8 cellular contexts compared by ENCODE assay signal in the genomic region with DNA sequence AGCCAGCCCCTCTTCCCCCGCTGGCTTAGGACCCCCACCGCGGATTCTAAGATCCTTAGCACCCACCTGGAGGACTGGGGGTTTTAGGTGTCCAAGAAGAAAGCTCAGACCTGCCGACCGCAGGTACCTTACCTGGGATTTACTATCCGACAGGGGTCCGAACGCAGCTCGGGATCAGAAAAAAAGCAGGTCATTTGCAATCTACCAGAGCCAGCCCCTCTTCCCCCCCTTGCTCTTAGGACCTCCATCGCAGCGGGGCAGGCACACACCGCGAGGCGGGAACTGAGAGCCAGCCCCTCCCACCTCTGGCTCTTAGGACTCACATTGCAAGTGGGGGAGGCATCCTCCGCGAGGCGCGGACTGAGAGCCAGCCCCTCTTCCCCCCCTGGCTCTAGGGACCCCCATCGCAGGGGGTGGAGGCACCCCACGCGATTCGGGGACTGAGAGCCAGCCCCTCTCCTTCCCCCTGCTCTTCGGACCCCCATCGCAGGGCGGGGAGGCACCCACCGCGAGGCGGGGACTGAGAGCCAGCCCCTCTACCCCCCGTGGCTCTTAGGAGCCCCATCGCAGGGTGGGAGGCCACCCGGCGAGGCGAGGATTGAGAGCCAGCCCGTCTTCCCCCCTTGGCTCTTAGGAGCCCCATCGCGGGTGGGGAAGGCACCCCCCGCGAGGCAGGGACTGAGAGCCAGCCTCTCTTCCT. TPM values are rescaled to one million over a fixed set of nuclear protein-coding genes. Genes with fewer than 3 reads are reported as not detected.
DNase-seq lines count a peak whose midpoint lies in the region; ATAC-seq and TF ChIP-seq lines count a peak whose summit lies in the region.

No MANE protein-coding gene starts in this region.

- H3K4me1 ChIP-seq in esophagus muscularis mucosa: peaks cover 25 to 38% (median 30%) of the 10 kb centered on the region in 4 donors

- H3K27me3 ChIP-seq in esophagus muscularis mucosa: peaks cover 0 to 40% (median 17%) of the 10 kb centered on the region in 4 donors

- H3K27me3 Mint-ChIP-seq in T-cell (peaks cover 0 to 16% of the 10 kb centered on the region in 2 donors), progenitor cell of endocrine pancreas (peaks cover 48% of the 10 kb centered on the region)
- peaks cover 29% of the 10 kb centered on the region for H3K27me3 Mint-ChIP-seq in T-helper 2 cell treated with Interferon-gamma antibody and Interleukin-4, amounts not matched to agents 5 μg/mL and 100 μg/mL, for 36 hours (ENCODE audit: low read depth)

- peak overlapping the region; percentile 43 to 55 (median 46) for H3K4me3 ChIP-seq in esophagus muscularis mucosa

- no peaks in the 10 kb centered on the region for H3K9me3 Mint-ChIP-seq in T-cell
- H3K9me3 Mint-ChIP-seq in progenitor cell of endocrine pancreas (ENCODE audit: low read depth): peaks cover 3% of the 10 kb centered on the region
- H3K9me3 Mint-ChIP-seq in T-helper 2 cell treated with Interferon-gamma antibody and Interleukin-4, amounts not matched to agents 5 μg/mL and 100 μg/mL, for 36 hours: no peaks in the 10 kb centered on the region

- WGBS in esophagus muscularis mucosa: 39% methylated on average over 8 of the region's 38 CpGs

- DNase-seq in NCI-H526 (lab: John Stamatoyannopoulos, UW) (peak; percentile 62 to 78), NCI-H526 treated with DMSO at 0.1 percent for 48 hours (lab: John Stamatoyannopoulos, UW) (no peak), LoVo (ENCODE audit: low spot score) (peak; percentile 15), T-cell (peak in 20 of 34 experiments; percentile 16 to 51 (median 40)), esophagus muscularis mucosa (ENCODE audit: extremely low spot score) (no peak), progenitor cell of endocrine pancreas (ENCODE audit: low spot score, unreplicated experiment) (peak; percentile 49)
- no peak for DNase-seq in T-helper 2 cell treated with Interferon-gamma antibody and Interleukin-4, amounts not matched to agents 5 μg/mL and 100 μg/mL, for 36 hours (ENCODE audit: low spot score)

- H3K27ac Mint-ChIP-seq in T-cell (no peak overlapping the region), progenitor cell of endocrine pancreas (no peak overlapping the region)
- H3K27ac Mint-ChIP-seq in T-helper 2 cell treated with Interferon-gamma antibody and Interleukin-4, amounts not matched to agents 5 μg/mL and 100 μg/mL, for 36 hours: no peak overlapping the region

- TF ChIP-seq EP300 in esophagus muscularis mucosa (IDR thresholded peaks at IDR 0.05): no peak

- no peaks in the 10 kb centered on the region for H3K9me3 ChIP-seq in esophagus muscularis mucosa

- ATAC-seq in T-cell (replicated peaks in 1 of 4) (peak; percentile 62 to 73 (median 70)), GM19397 (IDR thresholded peaks at IDR 0.05; ENCODE audit: unreplicated experiment) (no peak)

- H3K4me1 Mint-ChIP-seq in T-cell (peaks cover 6 to 16% (median 13%) of the 10 kb centered on the region in 3 donors), progenitor cell of endocrine pancreas (ENCODE audit: low read depth) (peaks cover 12% of the 10 kb centered on the region)
- peaks cover 2% of the 10 kb centered on the region for H3K4me1 Mint-ChIP-seq in T-helper 2 cell treated with Interferon-gamma antibody and Interleukin-4, amounts not matched to agents 5 μg/mL and 100 μg/mL, for 36 hours (ENCODE audit: low read depth)

- H3K27ac ChIP-seq in esophagus muscularis mucosa (replicated peaks in 1 of 4): no peak overlapping the region

- H3K36me3 ChIP-seq in esophagus muscularis mucosa: no peaks in the 10 kb centered on the region

- CTCF ChIA-PET in T-cell (lab: Charles Lee): no interaction called here

- TF ChIP-seq CTCF in esophagus muscularis mucosa (IDR thresholded peaks at IDR 0.05) (no peak), progenitor cell of endocrine pancreas (IDR thresholded peaks at IDR 0.05; ENCODE audit: unreplicated experiment) (no peak)

- intact Hi-C loops in esophagus muscularis mucosa (cut with DNase I): no loop called here

- POLR2A ChIA-PET in T-cell (lab: Charles Lee): no interaction called here

- H3K36me3 Mint-ChIP-seq in T-cell (no peaks in the 10 kb centered on the region), progenitor cell of endocrine pancreas (ENCODE audit: insufficient read depth) (no peaks in the 10 kb centered on the region)
- H3K36me3 Mint-ChIP-seq in T-helper 2 cell treated with Interferon-gamma antibody and Interleukin-4, amounts not matched to agents 5 μg/mL and 100 μg/mL, for 36 hours (ENCODE audit: low read depth): no peaks in the 10 kb centered on the region

- peak overlapping the region; percentile 69 to 85 (median 75) for H3K4me3 Mint-ChIP-seq in T-cell
- peak overlapping the region; percentile 68 for H3K4me3 Mint-ChIP-seq in progenitor cell of endocrine pancreas (ENCODE audit: low read depth)
- no peak overlapping the region for H3K4me3 Mint-ChIP-seq in T-helper 2 cell treated with Interferon-gamma antibody and Interleukin-4, amounts not matched to agents 5 μg/mL and 100 μg/mL, for 36 hours

- TF ChIP-seq POLR2A in esophagus muscularis mucosa (IDR thresholded peaks at IDR 0.05; ENCODE audit: low read depth): no peak

RNA-seq across cellular contexts. Expression of gene DDX11, which starts 45.3 kb away (rescaled TPM):
- total RNA-seq in T-cell (100 to 1,000 TPM in 3 of 5 donors, 10 to 100 TPM in 2; 80.9 to 123 (median 108) TPM), esophagus muscularis mucosa (10 to 100 TPM in 3 of 4 donors, 1 to 10 TPM in 1; 5.9 to 18.7 (median 12.7) TPM), progenitor cell of endocrine pancreas (238 and 247 TPM in 2 replicates)

Comparison
In these comparisons a context has a peak if more than half of its experiments do, and no peak if none do; other contexts are left out.
1. DNase-seq: peak in NCI-H526 (2 of 2), LoVo (single experiment), T-cell (20 of 34) and progenitor cell of endocrine pancreas (single experiment); none in NCI-H526 treated with DMSO at 0.1 percent for 48 hours (single experiment), esophagus muscularis mucosa (single experiment) and T-helper 2 cell treated with Interferon-gamma antibody and Interleukin-4, amounts not matched to agents 5 μg/mL and 100 μg/mL, for 36 hours (single experiment).
2. RNA of gene DDX11, which starts 45.3 kb away (total RNA-seq): 238 to 247 TPM in progenitor cell of endocrine pancreas and 80.9 to 123 TPM in T-cell; 5.9 to 18.7 TPM in esophagus muscularis mucosa; every median in the first group is over 4 times any median in the second.